In genomic region chr1:230793463-230793745, GRCh38 we compare ENCODE assay signal across 28 cellular contexts. TPM values are rescaled to one million over a fixed set of nuclear protein-coding genes. Genes with fewer than 3 reads are reported as not detected.
"Had no signal": no experiment of that assay in that cellular context is flagged by ENCODE, and none has a peak within 500 bp of the region (broad histone marks: within the 10 kb centered on the region; RNA-seq: fewer than 3 reads in every experiment).

No MANE protein-coding gene starts in this region.

- H3K36me3 ChIP-seq: left lung, lower lobe of right lung, ovary, right atrium auricular region, right lobe of liver, suprapubic skin, thoracic aorta, tibial artery, upper lobe of left lung, vagina had no signal

- H3K27me3 ChIP-seq: ovary, right atrium auricular region, right lobe of liver, suprapubic skin, tibial artery, upper lobe of left lung, vagina had no signal

- H3K4me3 Mint-ChIP-seq: naive thymus-derived CD8-positive, alpha-beta T cell; nephron; neural crest cell; stimulated activated effector memory CD8-positive, alpha-beta T cell treated with anti-CD3 and anti-CD28 coated beads, Interleukin-12 subunit alpha, Interleukin-12 subunit beta, amount 100 ng/mL, for 72 hours; stimulated activated naive CD8-positive, alpha-beta T cell treated with anti-CD3 and anti-CD28 coated beads, Interleukin-15, Interleukin-2, amounts not matched to agents 100 ng/mL and 50 ng/mL, for 24 hours had no signal

- H3K36me3 Mint-ChIP-seq: naive thymus-derived CD8-positive, alpha-beta T cell; stimulated activated effector memory CD8-positive, alpha-beta T cell treated with anti-CD3 and anti-CD28 coated beads, Interleukin-12 subunit alpha, Interleukin-12 subunit beta, amount 100 ng/mL, for 72 hours had no signal

- H3K4me1 ChIP-seq: left lung, lower lobe of right lung, right atrium auricular region, right lobe of liver, suprapubic skin, tibial artery, upper lobe of left lung, vagina had no signal

- H3K4me3 ChIP-seq: left lung, lower lobe of right lung, ovary, right atrium auricular region, right lobe of liver, suprapubic skin, thoracic aorta, tibial artery, upper lobe of left lung, vagina had no signal

- H3K27ac ChIP-seq: left lung, lower lobe of right lung, ovary, right atrium auricular region, right lobe of liver, suprapubic skin, thoracic aorta, tibial artery, upper lobe of left lung, vagina had no signal

- H3K9me3 ChIP-seq: left lung, lower lobe of right lung, ovary, right atrium auricular region, right lobe of liver, suprapubic skin, thoracic aorta, tibial artery, upper lobe of left lung, vagina had no signal

- H3K27me3 Mint-ChIP-seq: progenitor cell of endocrine pancreas had no signal

- H3K4me1 Mint-ChIP-seq: stimulated activated effector memory CD8-positive, alpha-beta T cell treated with anti-CD3 and anti-CD28 coated beads, Interleukin-12 subunit alpha, Interleukin-12 subunit beta, amount 100 ng/mL, for 72 hours had no signal

- DNase-seq: hippocampal formation; kidney; left colon; left lung; lower lobe of right lung; mammary epithelial cell; naive thymus-derived CD8-positive, alpha-beta T cell; ovary; right lobe of liver; stimulated activated CD4-positive, alpha-beta T cell treated with anti-CD3 and anti-CD28 coated beads, Interleukin-12 subunit alpha, Interleukin-12 subunit beta, amount 100 ng/mL, for 4 hours; stimulated activated CD4-positive, alpha-beta T cell treated with anti-CD3 and anti-CD28 coated beads, Interleukin-15, amount 100 ng/mL, for 24 hours; stimulated activated CD4-positive, alpha-beta T cell treated with anti-CD3 and anti-CD28 coated beads, Interleukin-4, amount 100 ng/mL, for 24 hours; stimulated activated naive CD4-positive, alpha-beta T cell; tibial artery had no signal

- H3K27ac Mint-ChIP-seq: naive thymus-derived CD8-positive, alpha-beta T cell; stimulated activated effector memory CD8-positive, alpha-beta T cell treated with anti-CD3 and anti-CD28 coated beads, Interleukin-12 subunit alpha, Interleukin-12 subunit beta, amount 100 ng/mL, for 72 hours; stimulated activated naive CD8-positive, alpha-beta T cell treated with anti-CD3 and anti-CD28 coated beads, Interleukin-15, Interleukin-2, amounts not matched to agents 100 ng/mL and 50 ng/mL, for 24 hours had no signal

- H3K9me3 Mint-ChIP-seq: naive thymus-derived CD8-positive, alpha-beta T cell; nephron; neural crest cell; stimulated activated effector memory CD8-positive, alpha-beta T cell treated with anti-CD3 and anti-CD28 coated beads, Interleukin-12 subunit alpha, Interleukin-12 subunit beta, amount 100 ng/mL, for 72 hours; stimulated activated naive CD8-positive, alpha-beta T cell treated with anti-CD3 and anti-CD28 coated beads, Interleukin-15, Interleukin-2, amounts not matched to agents 100 ng/mL and 50 ng/mL, for 24 hours had no signal

- ATAC-seq: left colon; left lung; lower lobe of right lung; naive thymus-derived CD8-positive, alpha-beta T cell; stimulated activated effector memory CD8-positive, alpha-beta T cell treated with anti-CD3 and anti-CD28 coated beads, Interleukin-12 subunit alpha, Interleukin-12 subunit beta, amount 100 ng/mL, for 72 hours had no signal

RNA-seq across cellular contexts. Expression of gene CAPN9, which starts 46.2 kb away (rescaled TPM):
- total RNA-seq: liver; mammary epithelial cell; naive thymus-derived CD8-positive, alpha-beta T cell; omental fat pad; pulmonary artery endothelial cell; right atrium auricular region; right lobe of liver; subcutaneous adipose tissue; vagina had no signal
- polyA plus RNA-seq: liver; mammary epithelial cell; naive thymus-derived CD8-positive, alpha-beta T cell had no signal
